ENCODE assay signal across 8 cellular contexts in the genomic region with DNA sequence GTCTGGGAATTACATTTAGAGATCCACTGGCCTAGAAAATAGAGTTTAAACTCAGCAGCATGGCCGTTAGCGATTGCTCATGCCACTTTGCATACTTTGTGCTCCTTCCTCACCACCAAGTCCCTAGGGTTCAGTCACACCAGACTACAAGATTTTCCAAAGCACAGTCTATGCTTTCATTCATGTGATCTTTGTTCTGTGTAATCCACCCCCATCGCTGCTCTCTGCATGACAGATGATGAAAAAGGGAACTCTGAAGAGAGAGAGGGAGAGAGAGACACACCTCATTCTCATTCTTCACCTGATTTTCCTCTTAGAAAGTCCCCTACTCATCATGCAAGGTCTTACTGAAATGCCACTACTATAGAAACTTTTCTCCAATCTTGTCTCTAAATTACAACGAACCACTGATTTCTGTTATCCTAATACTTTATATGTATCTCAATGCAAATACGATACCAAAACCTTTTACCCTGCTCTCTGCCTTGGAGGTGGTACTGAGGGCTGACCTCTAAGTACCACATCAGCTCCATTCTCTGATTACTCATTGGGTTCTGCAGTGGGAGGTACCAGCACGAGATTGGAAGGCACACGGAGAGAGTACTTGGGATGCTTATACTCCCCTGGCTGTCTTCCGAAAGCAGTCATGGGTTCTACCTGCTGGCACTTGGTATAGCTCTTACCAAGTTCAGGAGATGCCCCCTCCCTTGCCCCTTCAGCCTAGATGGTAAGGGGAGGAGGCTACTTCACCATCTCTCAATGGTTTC.
DNase-seq lines count a peak whose midpoint lies in the region; ATAC-seq and TF ChIP-seq lines count a peak whose summit lies in the region.

No MANE protein-coding gene starts in this region.

- peaks cover 2% of the 10 kb centered on the region for H3K9me3 Mint-ChIP-seq in memory B cell

- H3K4me1 Mint-ChIP-seq in memory B cell, result peaks cover 39% of the 10 kb centered on the region

- peak overlapping the region; percentile 86 for H3K4me3 ChIP-seq in OCI-LY3 (ENCODE audit: low read length)

- peaks cover 62% of the 10 kb centered on the region for H3K4me1 ChIP-seq in OCI-LY3 (ENCODE audit: low read length)

- no peak for TF ChIP-seq CTCF in OCI-LY3 (IDR thresholded peaks at IDR 0.05; ENCODE audit: low read depth, low read length)

- peak overlapping the region; percentile 80 for H3K4me2 ChIP-seq in OCI-LY3 (ENCODE audit: low read length)

- peak overlapping the region; percentile 96 for H3K27ac Mint-ChIP-seq in memory B cell

- peaks cover 8% of the 10 kb centered on the region for H3K9me3 ChIP-seq in OCI-LY3 (ENCODE audit: insufficient read depth, low read length)

- no peak overlapping the region for H2AFZ ChIP-seq in OCI-LY3 (ENCODE audit: low read depth, low read length)

- no peaks in the 10 kb centered on the region for H3K27me3 ChIP-seq in OCI-LY3 (ENCODE audit: low read depth, low read length)

- peak; percentile 87 for ATAC-seq in GM18858 (IDR thresholded peaks at IDR 0.05; ENCODE audit: unreplicated experiment)
- peak; percentile 87 for ATAC-seq in HG02571 (IDR thresholded peaks at IDR 0.05; ENCODE audit: unreplicated experiment)
- ATAC-seq in memory B cell (ENCODE audit: low read depth), result peak; percentile 86

- peaks cover 11% of the 10 kb centered on the region for H3K36me3 Mint-ChIP-seq in memory B cell

- H3K9ac ChIP-seq in OCI-LY3 (ENCODE audit: low read length), result peak overlapping the region; percentile 98

- no peaks in the 10 kb centered on the region for H4K20me1 ChIP-seq in OCI-LY3 (ENCODE audit: insufficient read depth, low read length)

- H3K4me3 Mint-ChIP-seq in memory B cell, result peak overlapping the region; percentile 98

- H3K27ac ChIP-seq in OCI-LY3 (ENCODE audit: low read length), result peak overlapping the region; percentile 97

- peaks cover 58% of the 10 kb centered on the region for H3K79me2 ChIP-seq in OCI-LY3 (ENCODE audit: low read length)

- DNase-seq in memory B cell (ENCODE audit: low spot score in 2 of 2), result peak; percentile 50 to 85
- no peak for DNase-seq in DMS53 (lab: John Stamatoyannopoulos, UW)
- no peak for DNase-seq in T-helper 9 cell
- DNase-seq in NCI-H82 treated with DMSO at 0.1 percent for 48 hours (lab: John Stamatoyannopoulos, UW; ENCODE audit: unreplicated experiment), result no peak
- no peak for DNase-seq in NCI-H1417 treated with DMSO at 0.1 percent for 48 hours (lab: John Stamatoyannopoulos, UW)

- H3K27me3 Mint-ChIP-seq in memory B cell, result no peaks in the 10 kb centered on the region

- H3K36me3 ChIP-seq in OCI-LY3 (replicated peaks; ENCODE audit: low read depth, low read length), result peaks cover 42% of the 10 kb centered on the region

Comparison
In these comparisons a context has a peak if more than half of its experiments do, and no peak if none do; other contexts are left out.
1. DNase-seq: peak in memory B cell (2 of 2); none in DMS53 (single experiment), T-helper 9 cell (single experiment), NCI-H82 treated with DMSO at 0.1 percent for 48 hours (single experiment) and NCI-H1417 treated with DMSO at 0.1 percent for 48 hours (single experiment).
2. Peak in every context shown above with its lines, with median percentiles within 50 percentile points of each other: ATAC-seq.